In the genomic region with DNA sequence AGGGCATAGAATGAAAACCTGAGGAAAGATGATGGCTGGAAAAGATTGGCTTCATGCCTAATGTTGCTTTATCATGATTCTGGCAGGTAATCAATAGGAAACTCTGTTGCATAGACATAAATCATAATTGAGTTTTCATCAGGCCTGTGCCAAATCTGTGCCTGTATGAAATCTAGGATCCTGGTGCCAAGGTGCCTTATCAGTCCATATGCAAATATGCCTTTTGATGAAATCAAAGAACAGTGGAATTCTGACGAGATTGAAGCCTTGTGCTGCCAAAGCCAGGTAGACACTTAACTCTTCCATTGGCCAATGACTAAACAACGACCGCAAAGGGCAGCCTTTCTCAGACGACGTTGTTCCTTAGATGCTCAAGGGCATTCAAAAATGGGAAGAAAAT, we compare ENCODE assay signal across 26 cellular contexts.
"Had no signal": no experiment of that assay in that cellular context is flagged by ENCODE, and none has a peak within 500 bp of the region (broad histone marks: within the 10 kb centered on the region; RNA-seq: fewer than 3 reads in every experiment).

No MANE protein-coding gene starts in this region.

- ATAC-seq: effector memory CD8-positive, alpha-beta T cell; esophagus mucosa; foreskin keratinocyte; gastrocnemius medialis; gastroesophageal sphincter; heart left ventricle; heart right ventricle had no signal

- H3K36me3 ChIP-seq: colonic mucosa, esophagus muscularis mucosa, gastrocnemius medialis, gastroesophageal sphincter, heart left ventricle, heart right ventricle had no signal

- H3K9me3 ChIP-seq: colonic mucosa, esophagus muscularis mucosa, gastrocnemius medialis, gastroesophageal sphincter, heart left ventricle, heart right ventricle had no signal

- H3K27me3 ChIP-seq: colonic mucosa, dorsolateral prefrontal cortex, esophagus muscularis mucosa, gastrocnemius medialis, gastroesophageal sphincter, heart left ventricle, heart right ventricle had no signal

- H3K27ac ChIP-seq: colonic mucosa, coronary artery, dorsolateral prefrontal cortex, epithelial cell of prostate, esophagus muscularis mucosa, foreskin keratinocyte, gastrocnemius medialis, gastroesophageal sphincter, heart left ventricle, heart right ventricle had no signal

- FAIRE-seq: colon, endometrium, endothelial cell of umbilical vein, frontal cortex had no signal

- H3K4me1 ChIP-seq: colonic mucosa, esophagus muscularis mucosa, foreskin keratinocyte, gastrocnemius medialis, gastroesophageal sphincter, heart left ventricle, heart right ventricle had no signal

- H3K4me3 ChIP-seq: colonic mucosa, coronary artery, dorsolateral prefrontal cortex, esophagus muscularis mucosa, gastrocnemius medialis, gastroesophageal sphincter, heart left ventricle, heart right ventricle had no signal

- DNase-seq: colonic mucosa; cortex of kidney; dermis blood vessel endothelial cell; dorsolateral prefrontal cortex; effector CD4-positive, alpha-beta T cell; effector CD8-positive, alpha-beta T cell; effector memory CD4-positive, alpha-beta T cell; effector memory CD8-positive, alpha-beta T cell; endodermal cell; foreskin fibroblast; foreskin keratinocyte; foreskin melanocyte; gastrocnemius medialis; glutamatergic neuron; head of caudate nucleus; heart left ventricle; heart right ventricle had no signal
